In the genomic region with DNA sequence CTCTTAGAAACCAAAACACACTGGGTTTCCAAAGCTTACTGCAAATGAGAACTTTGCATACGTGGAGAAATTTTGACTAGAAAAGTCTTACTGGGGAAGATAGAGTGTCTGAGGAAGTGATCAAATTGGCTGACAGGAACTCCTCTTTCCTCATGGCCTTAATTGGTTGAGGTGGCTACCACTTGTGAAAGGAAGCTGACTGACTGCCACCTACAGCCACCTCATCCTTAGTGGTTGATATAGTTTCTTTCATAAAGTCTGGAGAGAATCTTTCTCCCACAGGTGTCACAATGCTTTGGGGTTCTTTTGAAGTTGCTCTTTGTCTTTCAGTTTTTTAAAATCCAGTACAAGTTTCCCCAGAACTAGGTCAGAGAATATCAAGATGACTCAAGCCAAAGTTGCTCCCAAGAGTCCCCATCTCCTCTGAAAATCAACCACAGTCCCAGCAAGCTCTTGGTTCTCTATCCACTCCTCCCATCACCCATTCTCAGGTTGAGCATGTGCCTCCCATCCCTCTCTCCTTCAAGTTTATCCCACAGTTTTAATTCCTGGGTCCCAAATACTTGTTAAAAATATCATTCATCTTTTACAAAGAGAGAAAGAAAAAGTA, we compare ENCODE assay signal across 18 cellular contexts. TPM values are rescaled to one million over a fixed set of nuclear protein-coding genes. Genes with fewer than 3 reads are reported as not detected.
A peak's percentile ranks its signal among the peaks of the same experiment; 100 is the strongest.
DNase-seq lines count a peak whose midpoint lies in the region; ATAC-seq and TF ChIP-seq lines count a peak whose summit lies in the region.
"Had no signal": no experiment of that assay in that cellular context is flagged by ENCODE, and none has a peak within 500 bp of the region (broad histone marks: within the 10 kb centered on the region; RNA-seq: fewer than 3 reads in every experiment).

No MANE protein-coding gene starts in this region.

- POLR2A ChIA-PET in activated CD8-positive, alpha-beta T cell treated with anti-CD3 and anti-CD28 coated beads, Interleukin-2, amount 10 ng/mL, durations not matched to agents 7 days and 5 days (lab: Charles Lee): no interaction called here

- ATAC-seq in GM18498 (IDR thresholded peaks at IDR 0.05; ENCODE audit: unreplicated experiment) (peak; percentile 70), HG03196 (IDR thresholded peaks at IDR 0.05; ENCODE audit: unreplicated experiment) (peak; percentile 59)
- ATAC-seq in activated CD8-positive, alpha-beta T cell treated with anti-CD3 and anti-CD28 coated beads, Interleukin-2, amount 10 ng/mL, durations not matched to agents 7 days and 5 days: peak; percentile 27

- no peak overlapping the region for H3K27ac Mint-ChIP-seq in activated CD8-positive, alpha-beta T cell treated with anti-CD3 and anti-CD28 coated beads, Interleukin-2, amount 10 ng/mL, durations not matched to agents 7 days and 5 days
- H3K27ac Mint-ChIP-seq: dendritic cell treated with granulocyte-macrophage colony-stimulating factor and Interleukin-4, amounts not matched to agents 40 ng/mL and 50 ng/mL, for 4 days; nephron had no signal

- H3K27me3 Mint-ChIP-seq in activated CD8-positive, alpha-beta T cell treated with anti-CD3 and anti-CD28 coated beads, Interleukin-2, amount 10 ng/mL, durations not matched to agents 7 days and 5 days (ENCODE audit: low read depth): peaks cover 10% of the 10 kb centered on the region
- H3K27me3 Mint-ChIP-seq: dendritic cell treated with granulocyte-macrophage colony-stimulating factor and Interleukin-4, amounts not matched to agents 40 ng/mL and 50 ng/mL, for 4 days had no signal

- no peaks in the 10 kb centered on the region for H3K36me3 Mint-ChIP-seq in activated CD8-positive, alpha-beta T cell treated with anti-CD3 and anti-CD28 coated beads, Interleukin-2, amount 10 ng/mL, durations not matched to agents 7 days and 5 days (ENCODE audit: low read depth)

- TF ChIP-seq CTCF in coronary artery (IDR thresholded peaks at IDR 0.05): no peak

- CTCF ChIA-PET in activated CD8-positive, alpha-beta T cell treated with anti-CD3 and anti-CD28 coated beads, Interleukin-2, amount 10 ng/mL, durations not matched to agents 7 days and 5 days (lab: Charles Lee): no interaction called here

- H3K9me3 Mint-ChIP-seq in activated CD8-positive, alpha-beta T cell treated with anti-CD3 and anti-CD28 coated beads, Interleukin-2, amount 10 ng/mL, durations not matched to agents 7 days and 5 days (ENCODE audit: insufficient read depth): no peaks in the 10 kb centered on the region
- H3K9me3 Mint-ChIP-seq: dendritic cell treated with granulocyte-macrophage colony-stimulating factor and Interleukin-4, amounts not matched to agents 40 ng/mL and 50 ng/mL, for 4 days; nephron had no signal

- peaks cover 9% of the 10 kb centered on the region for H3K4me1 Mint-ChIP-seq in activated CD8-positive, alpha-beta T cell treated with anti-CD3 and anti-CD28 coated beads, Interleukin-2, amount 10 ng/mL, durations not matched to agents 7 days and 5 days (ENCODE audit: low read depth)

- DNase-seq in AML-193 (lab: John Stamatoyannopoulos, UW) (peak; percentile 5 to 9), erythroblast (lab: John Stamatoyannopoulos, UW) (no peak), GM19238 (ENCODE audit: insufficient read length, low spot score) (no peak), coronary artery (ENCODE audit: low spot score) (no peak)
- DNase-seq in activated CD8-positive, alpha-beta T cell treated with anti-CD3 and anti-CD28 coated beads, Interleukin-2, amount 10 ng/mL, durations not matched to agents 7 days and 5 days: no peak
- DNase-seq in effector CD4-positive, alpha-beta T cell: no peak
- DNase-seq: amygdala; HCEC 1CT; KBM-7; NCI-H1694 treated with DMSO at 0.1 percent for 48 hours; NCI-H526 treated with DMSO at 0.1 percent for 48 hours; stimulated activated naive CD4-positive, alpha-beta T cell treated with Interleukin-2 at 50 U/mL for 16 hours had no signal

- no peak for TF ChIP-seq POLR2A in erythroblast (IDR thresholded peaks at IDR 0.05; ENCODE audit: low read length)

- H3K27ac ChIP-seq in coronary artery: no peak overlapping the region
- H3K27ac ChIP-seq: BLaER1 had no signal

- H3K4me3 ChIP-seq in coronary artery: no peak overlapping the region
- H3K4me3 ChIP-seq: BLaER1 had no signal

- H3K4me3 Mint-ChIP-seq in activated CD8-positive, alpha-beta T cell treated with anti-CD3 and anti-CD28 coated beads, Interleukin-2, amount 10 ng/mL, durations not matched to agents 7 days and 5 days: no peak overlapping the region
- H3K4me3 Mint-ChIP-seq: dendritic cell treated with granulocyte-macrophage colony-stimulating factor and Interleukin-4, amounts not matched to agents 40 ng/mL and 50 ng/mL, for 4 days; nephron had no signal

RNA-seq across cellular contexts. Expression of a gene that starts 43.3 kb away (rescaled TPM):
- not detected for total RNA-seq in activated CD8-positive, alpha-beta T cell treated with anti-CD3 and anti-CD28 coated beads, Interleukin-2, amount 10 ng/mL, durations not matched to agents 7 days and 5 days
- total RNA-seq: lower leg skin had no signal

Comparison
In these comparisons a context has a peak if more than half of its experiments do, and no peak if none do; other contexts are left out.
1. DNase-seq: peak in AML-193 (2 of 2); none in activated CD8-positive, alpha-beta T cell treated with anti-CD3 and anti-CD28 coated beads, Interleukin-2, amount 10 ng/mL, durations not matched to agents 7 days and 5 days (single experiment), erythroblast (0 of 2), GM19238 (single experiment), coronary artery (single experiment) and effector CD4-positive, alpha-beta T cell (single experiment).
2. Peak in every context shown above with its lines, with median percentiles within 50 percentile points of each other: ATAC-seq.